Comparison of ENCODE assay signal across 9 cellular contexts in the genomic region with DNA sequence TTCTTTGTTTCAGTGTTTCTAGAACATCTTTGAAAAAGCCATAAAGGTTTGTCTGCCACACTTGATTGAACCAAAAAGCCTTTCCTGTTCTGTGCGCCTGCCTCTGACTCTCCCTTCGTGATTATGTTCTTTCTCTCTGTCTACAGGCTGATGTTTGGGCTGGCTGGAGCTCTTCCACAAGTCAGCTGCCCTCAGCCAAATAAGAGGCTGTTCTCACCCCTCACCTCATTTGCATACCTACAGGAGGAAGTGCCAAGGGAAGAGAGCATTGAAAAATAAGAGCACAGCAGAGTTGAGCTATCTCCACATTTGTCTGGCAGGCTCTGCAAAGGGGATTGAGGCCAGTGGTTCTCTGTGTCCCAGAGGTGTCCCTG. TPM values are rescaled to one million over a fixed set of nuclear protein-coding genes. Genes with fewer than 3 reads are reported as not detected.
DNase-seq lines count a peak whose midpoint lies in the region; ATAC-seq and TF ChIP-seq lines count a peak whose summit lies in the region.
"Had no signal": no experiment of that assay in that cellular context is flagged by ENCODE, and none has a peak within 500 bp of the region (broad histone marks: within the 10 kb centered on the region; RNA-seq: fewer than 3 reads in every experiment).

No MANE protein-coding gene starts in this region.

- peaks cover 20% of the 10 kb centered on the region for H3K36me3 ChIP-seq in OCI-LY1 (ENCODE audit: insufficient read depth, low read length)

- peak overlapping the region; percentile 95 for H3K27ac ChIP-seq in OCI-LY1 (ENCODE audit: low read depth, low read length, poor library complexity, severe bottlenecking)
- H3K27ac ChIP-seq: C4-2B had no signal

- H3K4me2 ChIP-seq in OCI-LY1 (ENCODE audit: low read length), result peak overlapping the region; percentile 75

- H3K9me3 Mint-ChIP-seq in activated T-cell treated with anti-CD3 and anti-CD28 coated beads, Interleukin-2, amount 50 U/mL, for 4 hours, result peaks cover 4% of the 10 kb centered on the region

- peaks cover 44% of the 10 kb centered on the region for H3K4me1 Mint-ChIP-seq in activated T-cell treated with anti-CD3 and anti-CD28 coated beads, Interleukin-2, amount 50 U/mL, for 4 hours (ENCODE audit: low read depth)

- no peaks in the 10 kb centered on the region for H3K9me3 ChIP-seq in OCI-LY1 (ENCODE audit: low read length)

- no peaks in the 10 kb centered on the region for H3K27me3 ChIP-seq in OCI-LY1 (ENCODE audit: insufficient read depth, low read length)

- ATAC-seq in activated T-cell treated with anti-CD3 and anti-CD28 coated beads, Interleukin-2, amount 50 U/mL, for 4 hours, result peak; percentile 16 to 39
- ATAC-seq in HG02852 (IDR thresholded peaks at IDR 0.05; ENCODE audit: unreplicated experiment), result peak; percentile 58

- TF ChIP-seq CTCF in OCI-LY1 (IDR thresholded peaks at IDR 0.05; ENCODE audit: low read length), result no peak

- peaks cover 6% of the 10 kb centered on the region for H3F3A ChIP-seq in OCI-LY1 (ENCODE audit: insufficient read depth, low read length)

- H3K9me2 ChIP-seq in OCI-LY1 (ENCODE audit: low read depth, low read length), result no peaks in the 10 kb centered on the region

- H3K4me3 ChIP-seq in OCI-LY1 (ENCODE audit: low read depth, low read length, poor library complexity, severe bottlenecking), result peak overlapping the region; percentile 37

- no peak for DNase-seq in activated T-cell treated with anti-CD3 and anti-CD28 coated beads, Interleukin-2, amount 50 U/mL, for 4 hours
- DNase-seq in activated T-cell treated with anti-CD3 and anti-CD28 coated beads for 4 hours, result no peak
- peak; percentile 61 for DNase-seq in iPS-NIHi7 (ENCODE audit: extremely low spot score)
- no peak for DNase-seq in effector CD4-positive, alpha-beta T cell
- DNase-seq in NCI-H345 (lab: John Stamatoyannopoulos, UW), result no peak
- no peak for DNase-seq in AG20443 (ENCODE audit: low spot score)

- H3K4me1 ChIP-seq in OCI-LY1 (ENCODE audit: insufficient read depth, low read length, severe bottlenecking), result peaks cover 84% of the 10 kb centered on the region

- H3K9ac ChIP-seq in OCI-LY1 (ENCODE audit: low read length), result peak overlapping the region; percentile 54

- no peaks in the 10 kb centered on the region for H3K27me3 Mint-ChIP-seq in activated T-cell treated with anti-CD3 and anti-CD28 coated beads, Interleukin-2, amount 50 U/mL, for 4 hours (ENCODE audit: low read depth)

- H3K36me3 Mint-ChIP-seq in activated T-cell treated with anti-CD3 and anti-CD28 coated beads, Interleukin-2, amount 50 U/mL, for 4 hours (ENCODE audit: insufficient read depth), result peaks cover 21% of the 10 kb centered on the region

- no peak overlapping the region for H3K4me3 Mint-ChIP-seq in activated T-cell treated with anti-CD3 and anti-CD28 coated beads, Interleukin-2, amount 50 U/mL, for 4 hours

- H4K20me1 ChIP-seq in OCI-LY1 (ENCODE audit: insufficient read depth, low read length), result no peaks in the 10 kb centered on the region

- H3K79me2 ChIP-seq in OCI-LY1 (ENCODE audit: insufficient read depth, low read length), result peaks cover 16% of the 10 kb centered on the region

- no peak overlapping the region for H2AFZ ChIP-seq in OCI-LY1 (ENCODE audit: low read length)

RNA-seq across cellular contexts. Expression of a gene that starts 15.8 kb away (rescaled TPM):
- total RNA-seq in activated T-cell treated with anti-CD3 and anti-CD28 coated beads, Interleukin-2, amount 50 U/mL, for 4 hours, result 10 to 100 TPM; 31.2 to 35.5 (median 31.7) TPM

RNA-seq across cellular contexts. Expression of a gene that starts 43.5 kb away (rescaled TPM):
- not detected for total RNA-seq in activated T-cell treated with anti-CD3 and anti-CD28 coated beads, Interleukin-2, amount 50 U/mL, for 4 hours
